In the genomic region with DNA sequence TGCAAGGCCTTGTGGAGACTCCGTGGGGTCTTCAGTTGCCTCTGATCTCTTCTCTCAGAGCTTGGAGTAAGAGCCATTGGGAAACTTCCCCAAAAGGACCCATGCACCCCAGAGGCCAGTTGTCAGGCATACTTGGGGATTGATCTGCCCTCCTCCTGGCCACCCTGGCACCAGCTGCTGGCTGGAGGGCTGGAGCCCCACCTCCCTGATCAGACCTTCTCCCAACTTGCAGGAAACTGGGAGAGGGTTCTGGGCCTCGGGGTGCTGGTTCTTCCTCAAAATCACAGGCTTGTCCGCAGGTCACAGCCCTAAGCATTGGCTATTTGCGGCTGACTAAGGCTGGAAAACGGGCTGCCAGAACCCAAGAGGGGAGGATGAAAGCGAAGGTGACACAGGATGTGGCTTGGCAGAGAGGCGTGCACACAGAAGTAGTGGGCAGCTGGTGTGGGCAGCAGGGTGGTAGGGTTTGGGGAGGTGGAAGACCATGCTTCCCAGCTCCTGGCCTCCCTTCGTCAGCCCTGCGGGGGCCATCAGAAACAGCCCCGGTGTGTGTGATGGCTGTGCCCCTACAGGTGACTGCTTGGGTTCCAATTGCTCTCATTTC, we compare ENCODE assay signal across 10 cellular contexts. TPM values are rescaled to one million over a fixed set of nuclear protein-coding genes. Genes with fewer than 3 reads are reported as not detected.
DNase-seq lines count a peak whose midpoint lies in the region; ATAC-seq, FAIRE-seq and TF ChIP-seq lines count a peak whose summit lies in the region.
"Had no signal": no experiment of that assay in that cellular context is flagged by ENCODE, and none has a peak within 500 bp of the region (broad histone marks: within the 10 kb centered on the region; RNA-seq: fewer than 3 reads in every experiment).

No MANE protein-coding gene starts in this region.

- H2BK12ac ChIP-seq in H9 (ENCODE audit: insufficient read length, low read depth, low read length), result no peak overlapping the region

- H3K9me3 Mint-ChIP-seq in H9, result no peaks in the 10 kb centered on the region; a peak in 2 of 5 replicates
- H3K9me3 Mint-ChIP-seq in T-helper 2 cell treated with Interferon-gamma antibody and Interleukin-4, amounts not matched to agents 5 μg/mL and 100 μg/mL, for 36 hours, result no peaks in the 10 kb centered on the region

- no peak overlapping the region for H3K23ac ChIP-seq in H9 (ENCODE audit: insufficient read length, low read depth, low read length)

- no peak overlapping the region for H3K56ac ChIP-seq in H9 (ENCODE audit: insufficient read length, low read depth, low read length)

- H3K27ac Mint-ChIP-seq in H9, result peak overlapping the region in 1 of 3 experiments; percentile 40; a peak in 2 of 7 replicates
- H3K27ac Mint-ChIP-seq in T-helper 2 cell treated with Interferon-gamma antibody and Interleukin-4, amounts not matched to agents 5 μg/mL and 100 μg/mL, for 36 hours, result peak overlapping the region; percentile 61

- peaks cover 76 to 77% of the 10 kb centered on the region in 2 experiments for H3K4me1 Mint-ChIP-seq in H9
- H3K4me1 Mint-ChIP-seq in T-helper 2 cell treated with Interferon-gamma antibody and Interleukin-4, amounts not matched to agents 5 μg/mL and 100 μg/mL, for 36 hours (ENCODE audit: low read depth), result peaks cover 70% of the 10 kb centered on the region

- no peak for DNase-seq in H9
- DNase-seq in T-helper 2 cell treated with Interferon-gamma antibody and Interleukin-4, amounts not matched to agents 5 μg/mL and 100 μg/mL, for 36 hours (ENCODE audit: low spot score), result peak; percentile 49
- no peak for DNase-seq in esophagus squamous epithelium (lab: John Stamatoyannopoulos, UW)
- DNase-seq in spleen, result peak; percentile 86
- no peak for DNase-seq in D721Med (ENCODE audit: insufficient read length, low spot score)
- DNase-seq in cerebellar nuclear complex (lab: John Stamatoyannopoulos, UW), result no peak

- H4K20me1 ChIP-seq in H9 (ENCODE audit: control insufficient read depth, insufficient read depth, insufficient read length), result peaks cover 5% of the 10 kb centered on the region

- H3K9me3 ChIP-seq in H9 (ENCODE audit: control insufficient read depth, low read depth, low read length) (no peaks in the 10 kb centered on the region), esophagus squamous epithelium (no peaks in the 10 kb centered on the region), spleen (no peaks in the 10 kb centered on the region)

- no peak overlapping the region for H4K5ac ChIP-seq in H9 (ENCODE audit: insufficient read length, low read depth, low read length)

- peaks cover 10% of the 10 kb centered on the region for H3K23me2 ChIP-seq in H9 (ENCODE audit: insufficient read length, low read depth, low read length, poor library complexity, severe bottlenecking)

- TF ChIP-seq CTCF in H9 (conservative IDR thresholded peaks at IDR 0.05) (no peak), esophagus squamous epithelium (IDR thresholded peaks at IDR 0.05) (no peak), spleen (IDR thresholded peaks at IDR 0.05 in 8 of 11, conservative IDR thresholded peaks at IDR 0.05 in 3 of 11) (no peak), D721Med (IDR thresholded peaks at IDR 0.05; ENCODE audit: insufficient read depth, missing control alignments) (no peak)

- H2BK20ac ChIP-seq in H9 (ENCODE audit: low read depth, low read length, poor library complexity, severe bottlenecking), result no peak overlapping the region

- H4K8ac ChIP-seq in H9 (replicated peaks; ENCODE audit: insufficient read length, low read depth, low read length), result no peak overlapping the region

- peaks cover 37% of the 10 kb centered on the region for H3K4me1 ChIP-seq in H9 (ENCODE audit: insufficient read depth, low read length)
- peaks cover 41 to 77% (median 55%) of the 10 kb centered on the region in 3 donors for H3K4me1 ChIP-seq in esophagus squamous epithelium
- peaks cover 47 to 94% (median 72%) of the 10 kb centered on the region in 6 donors for H3K4me1 ChIP-seq in spleen

- H3K79me1 ChIP-seq in H9 (ENCODE audit: insufficient read depth, low read depth, low read length, poor library complexity, severe bottlenecking), result peaks cover 8% of the 10 kb centered on the region

- no peak overlapping the region for H3K4ac ChIP-seq in H9 (ENCODE audit: low read depth, low read length)

- intact Hi-C loops in esophagus squamous epithelium (cut with DNase I) (no loop called here), spleen (cut with DNase I; ENCODE audit: low total_unique reads) (no loop called here)

- ATAC-seq in GM19397 (IDR thresholded peaks at IDR 0.05; ENCODE audit: unreplicated experiment), result no peak
- no peak for ATAC-seq in HG03432 (IDR thresholded peaks at IDR 0.05; ENCODE audit: unreplicated experiment)

- H2BK120ac ChIP-seq in H9 (ENCODE audit: low read depth, low read length, poor library complexity, severe bottlenecking), result no peak overlapping the region

- H3K4me3 Mint-ChIP-seq in H9, result peak overlapping the region; percentile 47 to 53; a peak in 3 of 5 replicates
- H3K4me3 Mint-ChIP-seq in T-helper 2 cell treated with Interferon-gamma antibody and Interleukin-4, amounts not matched to agents 5 μg/mL and 100 μg/mL, for 36 hours, result peak overlapping the region; percentile 89

- no peak overlapping the region for H4K91ac ChIP-seq in H9 (ENCODE audit: insufficient read length, low read depth, low read length)

- no peak overlapping the region for H2AK5ac ChIP-seq in H9 (ENCODE audit: insufficient read length, low read length)

- no peak for FAIRE-seq in D721Med (lab: Jason Lieb, UNC)
- FAIRE-seq: endometrium had no signal

- no CpG with 5 or more reads among the region's 10 CpGs for WGBS in H9 (ENCODE audit: extremely low coverage, insufficient read length, low lambda C conversion rate)
- 26 to 36% methylated on average over 4 to 5 of the region's 10 CpGs for WGBS in esophagus squamous epithelium, 2 donors
- 15 to 29% (median 23%) methylated on average over 7 to 10 of the region's 10 CpGs for WGBS in spleen, 5 donors

- no peak overlapping the region for H3K18ac ChIP-seq in H9 (ENCODE audit: insufficient read length, low read depth, low read length)

- H3K36me3 ChIP-seq in esophagus squamous epithelium (no peaks in the 10 kb centered on the region), spleen (peaks cover 0 to 9% (median 0%) of the 10 kb centered on the region in 6 donors)

- H3K14ac ChIP-seq in H9 (ENCODE audit: insufficient read depth, low read length), result no peak overlapping the region

- no peak overlapping the region for H3K9ac ChIP-seq in H9 (ENCODE audit: extremely low read depth, insufficient read length, low read length)

- peaks cover 10% of the 10 kb centered on the region for H3K27me3 Mint-ChIP-seq in H9 (ENCODE audit: low read depth)
- H3K27me3 Mint-ChIP-seq in T-helper 2 cell treated with Interferon-gamma antibody and Interleukin-4, amounts not matched to agents 5 μg/mL and 100 μg/mL, for 36 hours (ENCODE audit: low read depth), result peaks cover 6% of the 10 kb centered on the region

- H3K27ac ChIP-seq in H9 (ENCODE audit: insufficient read length, low read depth, low read length), result no peak overlapping the region
- H3K27ac ChIP-seq in esophagus squamous epithelium, result peak overlapping the region; percentile 71 to 88 (median 82)
- H3K27ac ChIP-seq in spleen, result peak overlapping the region; percentile 57 to 92 (median 82)

- H3K36me3 Mint-ChIP-seq in H9 (ENCODE audit: insufficient read depth in 1 of 3, low read depth in 3 of 3), result peaks cover 0 to 4% (median 0%) of the 10 kb centered on the region in 3 experiments; a peak in 1 of 7 replicates
- peaks cover 20% of the 10 kb centered on the region for H3K36me3 Mint-ChIP-seq in T-helper 2 cell treated with Interferon-gamma antibody and Interleukin-4, amounts not matched to agents 5 μg/mL and 100 μg/mL, for 36 hours (ENCODE audit: low read depth)

- H3T11ph ChIP-seq in H9 (ENCODE audit: low read length), result no peak overlapping the region

- TF ChIP-seq POLR2A in esophagus squamous epithelium (IDR thresholded peaks at IDR 0.05) (no peak), spleen (IDR thresholded peaks at IDR 0.05) (no peak)

- no peak overlapping the region for H2BK5ac ChIP-seq in H9 (ENCODE audit: insufficient read length, low read length)

- H3K79me2 ChIP-seq in H9 (ENCODE audit: insufficient read depth, low read length), result peaks cover 10% of the 10 kb centered on the region; the same call in 1 of the 2 replicates

- no peak overlapping the region for H2BK15ac ChIP-seq in H9 (ENCODE audit: low read depth, low read length)

- H3K4me3 ChIP-seq in esophagus squamous epithelium, result peak overlapping the region; percentile 25 to 94 (median 68)
- peak overlapping the region; percentile 25 to 96 (median 54) for H3K4me3 ChIP-seq in spleen

- peak overlapping the region; percentile 47 for H3K4me2 ChIP-seq in H9 (ENCODE audit: insufficient read depth, insufficient read length, low read length)

- H3K27me3 ChIP-seq in H9 (ENCODE audit: insufficient read depth, low read length) (no peaks in the 10 kb centered on the region), esophagus squamous epithelium (no peaks in the 10 kb centered on the region), spleen (replicated peaks in 1 of 7) (no peaks in the 10 kb centered on the region)

- H2AFZ ChIP-seq in H9 (ENCODE audit: low read length), result no peak overlapping the region

RNA-seq across cellular contexts. Expression of a gene that starts 1.3 kb away (rescaled TPM):
- total RNA-seq in H9 (2021) (68.8 and 68.9 TPM in 2 replicates), esophagus squamous epithelium (10 to 100 TPM; 38.5 to 53.1 (median 45.7) TPM), spleen (100 to 1,000 TPM in 5 of 7 donors, 10 to 100 TPM in 2; 86.0 to 136 (median 106) TPM)
- polyA plus RNA-seq in spleen, result 10 to 100 TPM; 44.2 to 89.0 (median 60.9) TPM

RNA-seq across cellular contexts. Expression of a gene that starts 35.5 kb away (rescaled TPM):
- total RNA-seq in H9 (2021) (392 and 407 TPM in 2 replicates), esophagus squamous epithelium (10 to 100 TPM in 3 of 4 donors, 1 to 10 TPM in 1; 5.4 to 62.6 (median 22.5) TPM), spleen (10 to 100 TPM; 22.6 to 52.8 (median 36.8) TPM)
- 10 to 100 TPM; 16.2 to 26.6 (median 22.3) TPM for polyA plus RNA-seq in spleen

RNA-seq across cellular contexts. Expression of a gene that starts 45.6 kb away (rescaled TPM):
- 1.0 and 1.1 TPM in 2 replicates for total RNA-seq in H9 (2021)
- total RNA-seq in esophagus squamous epithelium, result not detected
- total RNA-seq in spleen, result 10 to 100 TPM in 3 of 7 donors, 1 to 10 TPM in 4; 2.3 to 34.1 (median 8.5) TPM
- 1 to 10 TPM in 1 of 3 donors, under 1 TPM in 2; 0.06 to 2.0 (median 0.20) TPM for polyA plus RNA-seq in spleen
- total RNA-seq: renal cortical epithelial cell had no signal

Comparison
In these comparisons a context has a peak if more than half of its experiments do, and no peak if none do; other contexts are left out.
1. DNase-seq: peak in T-helper 2 cell treated with Interferon-gamma antibody and Interleukin-4, amounts not matched to agents 5 μg/mL and 100 μg/mL, for 36 hours (single experiment) and spleen (single experiment); none in H9 (single experiment), esophagus squamous epithelium (single experiment), D721Med (single experiment) and cerebellar nuclear complex (0 of 2).